ENCODE assay signal across 28 cellular contexts in genomic region chr6:147999001-147999540, GRCh38.
"Had no signal": no experiment of that assay in that cellular context is flagged by ENCODE, and none has a peak within 500 bp of the region (broad histone marks: within the 10 kb centered on the region; RNA-seq: fewer than 3 reads in every experiment).

No MANE protein-coding gene starts in this region.

- H3K79me2 ChIP-seq: parathyroid adenoma had no signal

- H3K27me3 ChIP-seq: heart right ventricle, left lung, neutrophil, stomach, thyroid gland had no signal

- H3K4me3 ChIP-seq: heart right ventricle, left lung, mucosa of descending colon, smooth muscle cell, stomach, thyroid gland had no signal

- DNase-seq: effector CD8-positive, alpha-beta T cell; endodermal cell; foreskin melanocyte; glutamatergic neuron; heart right ventricle; hippocampal formation; left cardiac atrium; left lung; mesenchymal stem cell; mucosa of descending colon; naive B cell; stimulated activated CD4-positive, alpha-beta T cell treated with anti-CD3 and anti-CD28 coated beads, Interleukin-12 subunit alpha, Interleukin-12 subunit beta, amount 100 ng/mL, for 4 hours; stimulated activated CD4-positive, alpha-beta T cell treated with anti-CD3 and anti-CD28 coated beads, Interleukin-2, amount 100 ng/mL, for 24 hours; stimulated activated CD4-positive, alpha-beta T cell treated with anti-CD3 and anti-CD28 coated beads, Interleukin-4, amount 100 ng/mL, for 24 hours; stimulated activated naive CD4-positive, alpha-beta T cell treated with Interleukin-2 at 50 U/mL for 16 hours; stomach; thyroid gland; trophoblast cell had no signal

- H3K9ac ChIP-seq: parathyroid adenoma had no signal

- H3K4me2 ChIP-seq: smooth muscle cell had no signal

- H3K36me3 ChIP-seq: heart right ventricle, left lung, neutrophil, stomach, thyroid gland had no signal

- H3K4me1 ChIP-seq: heart right ventricle, left lung, parathyroid adenoma, stomach, thyroid gland had no signal

- FAIRE-seq: colon, islet of Langerhans had no signal

- H3K9me3 ChIP-seq: mucosa of descending colon, neutrophil, thyroid gland had no signal

- H2AFZ ChIP-seq: parathyroid adenoma had no signal

- ATAC-seq: esophagus mucosa; heart right ventricle; left cardiac atrium; left lung; mucosa of descending colon; natural killer cell treated with Interleukin-12 subunit alpha and Interleukin-12 subunit beta and Interleukin-15 and Interleukin-18, amount 100 ng/mL, for 72 hours; sciatic nerve; stimulated activated effector memory CD8-positive, alpha-beta T cell treated with anti-CD3 and anti-CD28 coated beads, Interleukin-12 subunit alpha, Interleukin-12 subunit beta, amount 100 ng/mL, for 72 hours had no signal

- H3K27ac ChIP-seq: epithelial cell of prostate, heart right ventricle, left lung, neutrophil, parathyroid adenoma, stomach, thyroid gland had no signal
